1 cellular context compared by ENCODE assay signal in the genomic region with DNA sequence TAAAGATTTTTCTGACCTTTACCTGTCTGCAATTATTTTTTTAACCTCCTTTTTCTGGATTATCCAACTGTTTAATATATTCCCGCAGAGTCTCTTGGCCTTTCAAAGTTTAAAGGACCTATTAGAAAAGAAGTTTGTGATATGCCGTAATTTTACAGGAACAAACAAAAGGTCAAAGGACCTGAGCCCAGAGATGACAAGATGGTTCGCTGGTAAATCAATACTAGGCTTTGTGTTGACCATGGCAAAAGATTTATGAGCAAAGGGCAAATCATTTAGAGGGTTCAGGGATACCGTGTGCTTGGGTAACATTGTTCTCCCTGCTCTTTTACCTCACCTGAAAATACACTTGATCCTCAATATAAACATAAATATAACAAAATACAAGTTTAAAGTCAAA.
TF ChIP-seq lines count a peak whose summit lies in the region.

No MANE protein-coding gene starts in this region.

TF ChIP-seq in liver, 16 proteins besides CTCF, POLR2A, EP300 and RAD21 (continued from another document):
- TF ChIP-seq HNF4G (IDR thresholded peaks at IDR 0.05) (peak; percentile 83), NR2F2 (IDR thresholded peaks at IDR 0.05) (peak; percentile 87), FOXA2 (IDR thresholded peaks at IDR 0.05) (peak; percentile 86), JUND (IDR thresholded peaks at IDR 0.05) (peak; percentile 54 to 90), HNF4A (conservative IDR thresholded peaks at IDR 0.05) (peak; percentile 90 to 96), TAF1 (conservative IDR thresholded peaks at IDR 0.05) (no peak), GABPA (IDR thresholded peaks at IDR 0.05 in 1 of 2, conservative IDR thresholded peaks at IDR 0.05 in 1 of 2) (peak in 1 of 2 donors; percentile 71), YY1 (IDR thresholded peaks at IDR 0.05) (peak; percentile 93)
- TF ChIP-seq, protein P1, sequence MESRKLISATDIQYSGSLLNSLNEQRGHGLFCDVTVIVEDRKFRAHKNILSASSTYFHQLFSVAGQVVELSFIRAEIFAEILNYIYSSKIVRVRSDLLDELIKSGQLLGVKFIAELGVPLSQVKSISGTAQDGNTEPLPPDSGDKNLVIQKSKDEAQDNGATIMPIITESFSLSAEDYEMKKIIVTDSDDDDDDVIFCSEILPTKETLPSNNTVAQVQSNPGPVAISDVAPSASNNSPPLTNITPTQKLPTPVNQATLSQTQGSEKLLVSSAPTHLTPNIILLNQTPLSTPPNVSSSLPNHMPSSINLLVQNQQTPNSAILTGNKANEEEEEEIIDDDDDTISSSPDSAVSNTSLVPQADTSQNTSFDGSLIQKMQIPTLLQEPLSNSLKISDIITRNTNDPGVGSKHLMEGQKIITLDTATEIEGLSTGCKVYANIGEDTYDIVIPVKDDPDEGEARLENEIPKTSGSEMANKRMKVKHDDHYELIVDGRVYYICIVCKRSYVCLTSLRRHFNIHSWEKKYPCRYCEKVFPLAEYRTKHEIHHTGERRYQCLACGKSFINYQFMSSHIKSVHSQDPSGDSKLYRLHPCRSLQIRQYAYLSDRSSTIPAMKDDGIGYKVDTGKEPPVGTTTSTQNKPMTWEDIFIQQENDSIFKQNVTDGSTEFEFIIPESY (IDR thresholded peaks at IDR 0.05), result peak; percentile 77
- TF ChIP-seq, protein P2, sequence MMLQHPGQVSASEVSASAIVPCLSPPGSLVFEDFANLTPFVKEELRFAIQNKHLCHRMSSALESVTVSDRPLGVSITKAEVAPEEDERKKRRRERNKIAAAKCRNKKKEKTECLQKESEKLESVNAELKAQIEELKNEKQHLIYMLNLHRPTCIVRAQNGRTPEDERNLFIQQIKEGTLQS (IDR thresholded peaks at IDR 0.05), result peak; percentile 75
